21 cellular contexts compared by ENCODE assay signal in the genomic region with DNA sequence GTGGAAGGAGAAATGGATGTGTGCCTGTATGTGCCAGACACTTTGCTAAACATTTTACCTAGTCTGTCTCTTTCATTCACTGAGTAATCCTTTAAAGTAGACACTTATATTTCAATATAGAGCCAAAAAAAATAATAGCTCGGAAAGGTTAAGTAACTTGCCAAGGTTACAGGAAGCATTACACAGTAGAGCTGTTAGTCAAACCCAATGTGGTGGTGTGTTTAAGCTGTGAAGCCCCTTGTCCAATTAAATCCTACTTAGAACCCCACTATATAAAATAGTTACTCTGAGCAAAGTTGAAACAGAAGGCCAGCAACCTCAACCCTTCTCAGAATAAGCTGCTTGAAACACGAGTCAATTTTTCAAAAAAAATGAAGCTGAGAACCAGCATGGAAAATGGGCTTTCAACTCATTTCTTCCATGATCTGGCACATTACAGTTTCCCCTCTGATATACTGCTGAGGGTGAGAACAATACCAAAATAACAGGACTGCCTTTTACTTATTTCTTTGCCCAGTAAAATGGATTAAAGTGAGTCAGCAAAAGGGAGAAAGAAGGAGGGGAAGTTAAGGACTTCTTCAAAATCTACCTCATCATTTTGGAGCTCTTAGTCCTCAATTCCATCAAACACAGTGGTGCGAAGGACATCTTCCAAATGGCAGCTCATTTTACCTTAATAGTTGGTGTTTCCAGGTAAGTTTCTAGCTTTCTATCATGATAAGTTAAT. TPM values are rescaled to one million over a fixed set of nuclear protein-coding genes. Genes with fewer than 3 reads are reported as not detected.
DNase-seq lines count a peak whose midpoint lies in the region; FAIRE-seq and TF ChIP-seq lines count a peak whose summit lies in the region.
"Had no signal": no experiment of that assay in that cellular context is flagged by ENCODE, and none has a peak within 500 bp of the region (broad histone marks: within the 10 kb centered on the region; RNA-seq: fewer than 3 reads in every experiment).

No MANE protein-coding gene starts in this region.

- H3K9me3 Mint-ChIP-seq in activated naive CD4-positive, alpha-beta T cell treated with anti-CD3 and anti-CD28 coated beads, Interleukin-2, amount 50 U/mL, for 24 hours, result no peaks in the 10 kb centered on the region
- no peaks in the 10 kb centered on the region for H3K9me3 Mint-ChIP-seq in activated naive CD4-positive, alpha-beta T cell treated with anti-CD3 and anti-CD28 coated beads for 36 hours

- no peak overlapping the region for H2AFZ ChIP-seq in endothelial cell of umbilical vein (ENCODE audit: low read depth, low read length)

- H3K9ac ChIP-seq in SK-N-MC (ENCODE audit: insufficient read length) (no peak overlapping the region), endothelial cell of umbilical vein (replicated peaks; ENCODE audit: extremely low read depth, insufficient read depth, low read length) (peak overlapping the region; percentile 13), skeletal muscle satellite cell (ENCODE audit: low read depth, low read length) (no peak overlapping the region)

- H3K36me3 ChIP-seq in SK-N-MC (ENCODE audit: insufficient read depth, low read length) (peaks cover 10% of the 10 kb centered on the region), endothelial cell of umbilical vein (ENCODE audit: control insufficient read depth in 2 of 2, extremely low read depth in 1 of 2, insufficient read depth in 2 of 2, low read length in 2 of 2) (peaks cover 5 to 9% of the 10 kb centered on the region in 2 experiments), skeletal muscle satellite cell (ENCODE audit: insufficient read depth, low read length) (peaks cover 27% of the 10 kb centered on the region)

- BruUV-seq in endothelial cell of umbilical vein (replicated peaks; lab: Mats Ljungman, UMichigan), result TSS peak; percentile 83

- POLR2A ChIA-PET in endothelial cell of umbilical vein (lab: Charles Lee), result no interaction called here

- no peak for TF ChIP-seq POLR2A in endothelial cell of umbilical vein (IDR thresholded peaks at IDR 0.05; ENCODE audit: low read depth, low read length)

- H3K4me3 Mint-ChIP-seq in activated naive CD4-positive, alpha-beta T cell treated with anti-CD3 and anti-CD28 coated beads, Interleukin-2, amount 50 U/mL, for 24 hours, result no peak overlapping the region
- no peak overlapping the region for H3K4me3 Mint-ChIP-seq in activated naive CD4-positive, alpha-beta T cell treated with anti-CD3 and anti-CD28 coated beads for 36 hours

- H3K27ac Mint-ChIP-seq in activated naive CD4-positive, alpha-beta T cell treated with anti-CD3 and anti-CD28 coated beads, Interleukin-2, amount 50 U/mL, for 24 hours, result peak overlapping the region; percentile 72
- H3K27ac Mint-ChIP-seq in activated naive CD4-positive, alpha-beta T cell treated with anti-CD3 and anti-CD28 coated beads for 36 hours, result no peak overlapping the region

- FAIRE-seq in endothelial cell of umbilical vein (lab: Jason Lieb, UNC), result peak; percentile 70
- FAIRE-seq: GM12878 had no signal

- H3K27ac ChIP-seq in SK-N-MC (peak overlapping the region; percentile 17; the same call in 1 of the 2 replicates), endothelial cell of umbilical vein (ENCODE audit: insufficient read depth, low read depth, low read length) (peak overlapping the region; percentile 50)
- H3K27ac ChIP-seq: body of pancreas, SJSA1 had no signal

- H3K9me1 ChIP-seq in endothelial cell of umbilical vein (replicated peaks; ENCODE audit: control insufficient read depth, extremely low read depth, insufficient read depth, low read length), result no peaks in the 10 kb centered on the region

- no peak for TF ChIP-seq CTCF in endothelial cell of umbilical vein (IDR thresholded peaks at IDR 0.05; ENCODE audit: extremely low read depth in 1 of 2, insufficient read depth in 1 of 2, low read depth in 1 of 2, low read length in 2 of 2)

- H3K9me3 ChIP-seq in SK-N-MC (ENCODE audit: low read depth, low read length) (no peaks in the 10 kb centered on the region), endothelial cell of umbilical vein (replicated peaks; ENCODE audit: control insufficient read depth, insufficient read depth, low read length) (no peaks in the 10 kb centered on the region), skeletal muscle satellite cell (replicated peaks; ENCODE audit: low read length) (no peaks in the 10 kb centered on the region)
- H3K9me3 ChIP-seq: body of pancreas, SJSA1, thoracic aorta had no signal

- H3K27me3 ChIP-seq in endothelial cell of umbilical vein (ENCODE audit: control insufficient read depth in 2 of 2, insufficient read depth in 2 of 2, low read length in 2 of 2), result no peaks in the 10 kb centered on the region
- H3K27me3 ChIP-seq in skeletal muscle satellite cell (ENCODE audit: control insufficient read depth, insufficient read depth, low read length), result no peaks in the 10 kb centered on the region
- H3K27me3 ChIP-seq: body of pancreas, SJSA1 had no signal

- peak overlapping the region; percentile 38 for H3K4me2 ChIP-seq in endothelial cell of umbilical vein (ENCODE audit: insufficient read depth, low read length)
- peak overlapping the region; percentile 6 for H3K4me2 ChIP-seq in skeletal muscle satellite cell (ENCODE audit: low read length)

- H3K4me3 ChIP-seq in SK-N-MC (no peak overlapping the region), endothelial cell of umbilical vein (replicated peaks in 1 of 3; ENCODE audit: insufficient read depth in 1 of 3, low read depth in 1 of 3, low read length in 3 of 3) (no peak overlapping the region), skeletal muscle satellite cell (ENCODE audit: low read length) (no peak overlapping the region)
- H3K4me3 ChIP-seq: body of pancreas, GM12878, SJSA1, thoracic aorta had no signal

- no peak for DNase-seq in activated naive CD4-positive, alpha-beta T cell treated with anti-CD3 and anti-CD28 coated beads for 36 hours
- no peak for DNase-seq in SK-N-MC (ENCODE audit: low read depth, low spot score)
- DNase-seq in endothelial cell of umbilical vein (ENCODE audit: low read depth, low spot score), result peak; percentile 62
- no peak for DNase-seq in stimulated activated CD4-positive, alpha-beta T cell treated with anti-CD3 and anti-CD28 coated beads, Interleukin-4, amount 100 ng/mL, for 24 hours
- DNase-seq in stimulated activated CD8-positive, alpha-beta memory T cell treated with anti-CD3 and anti-CD28 coated beads, Interleukin-4, amount 100 ng/mL, for 48 hours, result no peak
- no peak for DNase-seq in amniotic stem cell (lab: John Stamatoyannopoulos, UW)
- DNase-seq: activated CD4-positive, alpha-beta T cell treated with anti-CD3 and anti-CD28 coated beads for 4 hours; body of pancreas; hippocampal formation; KG1; NCI-H446; nucleus accumbens; right cardiac atrium; T1000 had no signal

- CTCF ChIA-PET in activated naive CD4-positive, alpha-beta T cell treated with anti-CD3 and anti-CD28 coated beads for 36 hours (lab: Charles Lee), result interaction anchor here (0.6 kb wide), 1 partner anchor 1157 kb away, joined by 3 read pairs; no protein-coding TSS in a partner anchor
- CTCF ChIA-PET in endothelial cell of umbilical vein (lab: Charles Lee), result interaction anchor here (0.9 to 1.7 kb wide), 4 partner anchors 9 to 798 kb away, joined by 3 to 13 read pairs (median 4); no protein-coding TSS in a partner anchor

- H3K27me3 Mint-ChIP-seq in activated naive CD4-positive, alpha-beta T cell treated with anti-CD3 and anti-CD28 coated beads, Interleukin-2, amount 50 U/mL, for 24 hours, result no peaks in the 10 kb centered on the region
- H3K27me3 Mint-ChIP-seq in activated naive CD4-positive, alpha-beta T cell treated with anti-CD3 and anti-CD28 coated beads for 36 hours (ENCODE audit: low read depth), result no peaks in the 10 kb centered on the region

- dilution Hi-C loops in endothelial cell of umbilical vein (cut with MboI; ENCODE audit: extremely low pct_ligation_motif_present, low sequenced_read_pairs), result no loop called here

- peaks cover 3% of the 10 kb centered on the region for H3K79me2 ChIP-seq in endothelial cell of umbilical vein (ENCODE audit: control insufficient read depth, insufficient read depth, low read length)

- H3K4me1 ChIP-seq in endothelial cell of umbilical vein (ENCODE audit: control insufficient read depth, extremely low read depth, insufficient read depth, low read length) (peaks cover 18% of the 10 kb centered on the region), skeletal muscle satellite cell (ENCODE audit: control insufficient read depth, insufficient read depth, low read length) (peaks cover 36% of the 10 kb centered on the region)
- H3K4me1 ChIP-seq: SJSA1 had no signal

- peaks cover 13% of the 10 kb centered on the region for H3K36me3 Mint-ChIP-seq in activated naive CD4-positive, alpha-beta T cell treated with anti-CD3 and anti-CD28 coated beads, Interleukin-2, amount 50 U/mL, for 24 hours
- H3K36me3 Mint-ChIP-seq in activated naive CD4-positive, alpha-beta T cell treated with anti-CD3 and anti-CD28 coated beads for 36 hours (ENCODE audit: low read depth), result peaks cover 23% of the 10 kb centered on the region

- intact Hi-C loops in activated naive CD4-positive, alpha-beta T cell treated with anti-CD3 and anti-CD28 coated beads for 36 hours (cut with micrococcal nuclease), result no loop called here
- intact Hi-C loops in endothelial cell of umbilical vein (cut with micrococcal nuclease), result no loop called here

- peaks cover 68% of the 10 kb centered on the region for H3K4me1 Mint-ChIP-seq in activated naive CD4-positive, alpha-beta T cell treated with anti-CD3 and anti-CD28 coated beads, Interleukin-2, amount 50 U/mL, for 24 hours
- peaks cover 51% of the 10 kb centered on the region for H3K4me1 Mint-ChIP-seq in activated naive CD4-positive, alpha-beta T cell treated with anti-CD3 and anti-CD28 coated beads for 36 hours (ENCODE audit: low read depth)

- H4K20me1 ChIP-seq in endothelial cell of umbilical vein (replicated peaks; ENCODE audit: control insufficient read depth, extremely low read depth, insufficient read depth, low read length), result no peaks in the 10 kb centered on the region

RNA-seq across cellular contexts. Expression of gene RDH14, which starts 7.9 kb away (rescaled TPM):
- total RNA-seq in activated naive CD4-positive, alpha-beta T cell treated with anti-CD3 and anti-CD28 coated beads for 36 hours, result 10 to 100 TPM; 11.4 to 11.6 TPM
- total RNA-seq in endothelial cell of umbilical vein, result 12.4 and 14.7 TPM in 2 replicates
- polyA plus RNA-seq in endothelial cell of umbilical vein, result 8.8 TPM in 2 replicates
- 10.0 and 11.7 TPM in 2 replicates for polyA plus RNA-seq in endothelial cell of umbilical vein (2011; cell fraction: cytosol; rRNA removed)
- polyA plus RNA-seq in endothelial cell of umbilical vein (2011; cell fraction: nucleus; rRNA removed), result 5.1 and 6.1 TPM in 2 replicates
- polyA plus RNA-seq in endothelial cell of umbilical vein (2012), result 18.4 and 19.1 TPM in 2 replicates
- polyA minus RNA-seq in endothelial cell of umbilical vein, result 6.2 and 7.0 TPM in 2 replicates
- polyA minus RNA-seq in endothelial cell of umbilical vein (2011; cell fraction: cytosol; rRNA and poly(A)+ RNA removed), result 8.8 TPM
- 2.9 and 4.4 TPM in 2 replicates for polyA minus RNA-seq in endothelial cell of umbilical vein (2011; cell fraction: nucleus; rRNA and poly(A)+ RNA removed)
- total RNA-seq in skeletal muscle satellite cell (2012; rRNA removed), result 19.3 and 20.1 TPM in 2 replicates

RNA-seq across cellular contexts. Expression of gene NT5C1B, which starts 36.9 kb away (rescaled TPM):
- not detected for total RNA-seq in activated naive CD4-positive, alpha-beta T cell treated with anti-CD3 and anti-CD28 coated beads for 36 hours
- total RNA-seq in endothelial cell of umbilical vein, result not detected in 2 replicates
- polyA plus RNA-seq in endothelial cell of umbilical vein, result not detected in 2 replicates
- not detected in 2 replicates for polyA plus RNA-seq in endothelial cell of umbilical vein (2011; cell fraction: cytosol; rRNA removed)
- not detected in 2 replicates for polyA plus RNA-seq in endothelial cell of umbilical vein (2011; cell fraction: nucleus; rRNA removed)
- 0.11 and 0.16 TPM in 2 replicates for polyA plus RNA-seq in endothelial cell of umbilical vein (2012)
- not detected in 2 replicates for polyA minus RNA-seq in endothelial cell of umbilical vein
- polyA minus RNA-seq in endothelial cell of umbilical vein (2011; cell fraction: cytosol; rRNA and poly(A)+ RNA removed), result not detected
- polyA minus RNA-seq in endothelial cell of umbilical vein (2011; cell fraction: nucleus; rRNA and poly(A)+ RNA removed), result not detected in 2 replicates
- 0.22 TPM in 1 of 2 replicates, not detected in the other for total RNA-seq in skeletal muscle satellite cell (2012; rRNA removed)
- total RNA-seq: body of pancreas, fibroblast of lung, G401, GM12878, right cardiac atrium, SJSA1, thoracic aorta had no signal
- polyA plus RNA-seq: fibroblast of lung, right cardiac atrium had no signal
